Comparison of ENCODE assay signal across 28 cellular contexts in the genomic region with DNA sequence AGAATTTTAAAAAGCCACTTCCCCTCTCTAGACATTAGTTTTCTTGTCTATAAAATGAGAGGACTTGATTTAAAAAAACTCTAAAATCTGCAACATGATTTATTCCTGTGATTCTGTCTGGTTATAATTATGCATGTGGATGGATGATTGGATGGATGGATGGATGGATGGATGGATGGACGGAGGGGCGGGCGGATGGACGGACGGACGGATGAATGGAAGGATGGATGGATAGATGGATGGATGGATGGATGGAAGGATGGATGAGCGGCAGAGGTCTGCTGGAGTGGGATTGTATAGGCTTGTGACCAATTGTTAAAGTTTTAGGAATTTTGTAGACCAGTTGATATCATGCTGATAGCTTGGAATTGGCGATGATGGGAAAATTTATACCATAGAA.
"Had no signal": no experiment of that assay in that cellular context is flagged by ENCODE, and none has a peak within 500 bp of the region (broad histone marks: within the 10 kb centered on the region; RNA-seq: fewer than 3 reads in every experiment).

No MANE protein-coding gene starts in this region.

- H3K9me3 ChIP-seq: suprapubic skin, testis, thyroid gland, transverse colon, upper lobe of right lung, vagina had no signal

- H3K9me3 Mint-ChIP-seq: stimulated activated effector memory CD8-positive, alpha-beta T cell treated with anti-CD3 and anti-CD28 coated beads, Interleukin-12 subunit alpha, Interleukin-12 subunit beta, amount 100 ng/mL, for 72 hours; stimulated activated naive CD8-positive, alpha-beta T cell treated with anti-CD3 and anti-CD28 coated beads, Interleukin-15, Interleukin-2, amounts not matched to agents 100 ng/mL and 50 ng/mL, for 24 hours; type B pancreatic cell had no signal

- H3K4me1 Mint-ChIP-seq: stimulated activated effector memory CD8-positive, alpha-beta T cell treated with anti-CD3 and anti-CD28 coated beads, Interleukin-12 subunit alpha, Interleukin-12 subunit beta, amount 100 ng/mL, for 72 hours; stimulated activated memory B cell treated with anti-CD40 and anti-IgM and Interleukin-4, amounts not matched to agents 10 μg/mL and 1 μg/mL and 100 μg/mL, for 72 hours; stimulated activated naive B cell treated with anti-CD40 and anti-IgM and Interleukin-4, amounts not matched to agents 10 μg/mL and 1 μg/mL and 100 μg/mL, for 72 hours had no signal

- H3K4me3 Mint-ChIP-seq: stimulated activated effector memory CD8-positive, alpha-beta T cell treated with anti-CD3 and anti-CD28 coated beads, Interleukin-12 subunit alpha, Interleukin-12 subunit beta, amount 100 ng/mL, for 72 hours; stimulated activated memory B cell treated with anti-CD40 and anti-IgM and Interleukin-4, amounts not matched to agents 10 μg/mL and 1 μg/mL and 100 μg/mL, for 72 hours; stimulated activated naive B cell treated with anti-CD40 and anti-IgM and Interleukin-4, amounts not matched to agents 10 μg/mL and 1 μg/mL and 100 μg/mL, for 72 hours; stimulated activated naive CD8-positive, alpha-beta T cell treated with anti-CD3 and anti-CD28 coated beads, Interleukin-15, amount 100 ng/mL, for 72 hours; stimulated activated naive CD8-positive, alpha-beta T cell treated with anti-CD3 and anti-CD28 coated beads, Interleukin-15, Interleukin-2, amounts not matched to agents 100 ng/mL and 50 ng/mL, for 24 hours; type B pancreatic cell had no signal

- H3K36me3 Mint-ChIP-seq: stimulated activated effector memory CD8-positive, alpha-beta T cell treated with anti-CD3 and anti-CD28 coated beads, Interleukin-12 subunit alpha, Interleukin-12 subunit beta, amount 100 ng/mL, for 72 hours; stimulated activated memory B cell treated with anti-CD40 and anti-IgM and Interleukin-4, amounts not matched to agents 10 μg/mL and 1 μg/mL and 100 μg/mL, for 72 hours had no signal

- DNase-seq: stimulated activated CD4-positive, alpha-beta T cell treated with anti-CD3 and anti-CD28 coated beads, Interleukin-2, amount 100 ng/mL, for 48 hours; stimulated activated CD4-positive, alpha-beta T cell treated with anti-CD3 and anti-CD28 coated beads, Interleukin-4, amount 100 ng/mL, for 1 hour; stimulated activated CD4-positive, alpha-beta T cell treated with anti-CD3 and anti-CD28 coated beads, Interleukin-4, amount 100 ng/mL, for 24 hours; stimulated activated CD4-positive, alpha-beta T cell treated with anti-CD3 and anti-CD28 coated beads, Interleukin-4, amount 100 ng/mL, for 4 hours; stimulated activated CD8-positive, alpha-beta memory T cell treated with anti-CD3 and anti-CD28 coated beads, Interleukin-4, amount 100 ng/mL, for 48 hours; stimulated activated naive B cell treated with anti-CD40 and anti-IgM and Interleukin-4, amounts not matched to agents 10 μg/mL and 1 μg/mL and 100 μg/mL, for 72 hours; stimulated activated naive CD4-positive, alpha-beta T cell; stimulated activated naive CD4-positive, alpha-beta T cell treated with Interleukin-2 at 50 U/mL for 16 hours; stimulated activated naive CD8-positive, alpha-beta T cell treated with anti-CD3 and anti-CD28 coated beads, Interleukin-15, amount 100 ng/mL, for 72 hours; stimulated activated naive CD8-positive, alpha-beta T cell treated with anti-CD3 and anti-CD28 coated beads, Interleukin-15, Interleukin-2, amounts not matched to agents 100 U/mL and 50 U/mL, for 24 hours; stomach; substantia nigra; testis; thyroid gland; tibial artery; transverse colon; trophoblast cell; upper lobe of left lung; uterus had no signal

- H3K27ac ChIP-seq: stomach, suprapubic skin, testis, thoracic aorta, thyroid gland, tibial artery, tibial nerve, transverse colon, upper lobe of left lung, upper lobe of right lung, uterus, vagina had no signal

- H3K4me3 ChIP-seq: stomach, suprapubic skin, testis, thoracic aorta, thyroid gland, tibial artery, tibial nerve, transverse colon, upper lobe of left lung, upper lobe of right lung, uterus, vagina had no signal

- H3K27ac Mint-ChIP-seq: stimulated activated effector memory CD8-positive, alpha-beta T cell treated with anti-CD3 and anti-CD28 coated beads, Interleukin-12 subunit alpha, Interleukin-12 subunit beta, amount 100 ng/mL, for 72 hours; stimulated activated memory B cell treated with anti-CD40 and anti-IgM and Interleukin-4, amounts not matched to agents 10 μg/mL and 1 μg/mL and 100 μg/mL, for 72 hours; stimulated activated naive B cell treated with anti-CD40 and anti-IgM and Interleukin-4, amounts not matched to agents 10 μg/mL and 1 μg/mL and 100 μg/mL, for 72 hours; stimulated activated naive CD8-positive, alpha-beta T cell treated with anti-CD3 and anti-CD28 coated beads, Interleukin-15, Interleukin-2, amounts not matched to agents 100 ng/mL and 50 ng/mL, for 24 hours; type B pancreatic cell had no signal

- H3K36me3 ChIP-seq: stomach, suprapubic skin, thoracic aorta, thyroid gland, tibial artery, tibial nerve, transverse colon, upper lobe of left lung, upper lobe of right lung, uterus, vagina had no signal

- H3K4me1 ChIP-seq: stomach, suprapubic skin, thyroid gland, tibial artery, tibial nerve, transverse colon, upper lobe of left lung, upper lobe of right lung, uterus, vagina had no signal

- H3K27me3 Mint-ChIP-seq: stimulated activated memory B cell treated with anti-CD40 and anti-IgM and Interleukin-4, amounts not matched to agents 10 μg/mL and 1 μg/mL and 100 μg/mL, for 72 hours; stimulated activated naive B cell treated with anti-CD40 and anti-IgM and Interleukin-4, amounts not matched to agents 10 μg/mL and 1 μg/mL and 100 μg/mL, for 72 hours; stimulated activated naive CD8-positive, alpha-beta T cell treated with anti-CD3 and anti-CD28 coated beads, Interleukin-15, amount 100 ng/mL, for 72 hours; stimulated activated naive CD8-positive, alpha-beta T cell treated with anti-CD3 and anti-CD28 coated beads, Interleukin-15, Interleukin-2, amounts not matched to agents 100 ng/mL and 50 ng/mL, for 24 hours; type B pancreatic cell had no signal
